8 cellular contexts compared by ENCODE assay signal in the genomic region with DNA sequence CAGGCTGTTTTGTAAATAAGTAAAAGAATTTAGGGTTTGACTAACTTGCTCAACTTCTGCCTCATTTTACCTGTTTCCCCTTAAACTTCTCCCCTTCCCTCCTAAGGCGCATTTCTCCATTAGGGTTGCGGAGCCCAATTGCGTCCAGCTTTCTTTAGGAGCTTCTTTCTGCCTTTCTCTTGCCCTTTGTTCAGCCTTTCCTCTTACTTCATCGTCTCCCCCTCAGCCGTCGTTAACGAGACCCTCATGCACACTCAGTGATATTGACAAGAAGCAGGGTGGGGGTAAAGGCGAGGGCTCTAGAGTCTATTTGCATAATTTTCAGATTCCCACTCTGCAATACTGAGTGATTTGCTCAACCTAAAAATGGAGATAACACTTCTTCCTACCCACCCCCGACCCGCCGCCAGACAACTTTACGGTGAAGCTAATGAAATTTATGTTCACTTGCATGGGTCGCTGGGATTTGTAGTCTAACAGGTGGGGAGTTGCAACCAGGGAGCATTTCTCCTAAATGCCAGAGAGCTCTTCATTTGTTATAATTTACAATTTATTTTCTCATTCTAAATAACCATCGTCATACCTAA. TPM values are rescaled to one million over a fixed set of nuclear protein-coding genes. Genes with fewer than 3 reads are reported as not detected.
DNase-seq lines count a peak whose midpoint lies in the region; ATAC-seq and TF ChIP-seq lines count a peak whose summit lies in the region.

No MANE protein-coding gene starts in this region.

- no peak for TF ChIP-seq RAD21 in Ishikawa (IDR thresholded peaks at IDR 0.05; ENCODE audit: low read depth)

- TF ChIP-seq EP300 in Ishikawa (IDR thresholded peaks at IDR 0.05; ENCODE audit: borderline replicate concordance): no peak

- H3K27ac Mint-ChIP-seq in natural killer cell treated with Interleukin-12 subunit alpha and Interleukin-12 subunit beta and Interleukin-15 and Interleukin-18, amount 100 ng/mL, for 72 hours: peak overlapping the region; percentile 88 to 97

- no peaks in the 10 kb centered on the region for H3K9me3 Mint-ChIP-seq in natural killer cell treated with Interleukin-12 subunit alpha and Interleukin-12 subunit beta and Interleukin-15 and Interleukin-18, amount 100 ng/mL, for 72 hours

- H4K20me1 ChIP-seq in BLaER1: no peaks in the 10 kb centered on the region

- peak overlapping the region; percentile 98 for H3K4me3 Mint-ChIP-seq in natural killer cell treated with Interleukin-12 subunit alpha and Interleukin-12 subunit beta and Interleukin-15 and Interleukin-18, amount 100 ng/mL, for 72 hours

- peaks cover 31% of the 10 kb centered on the region for H3K4me1 ChIP-seq in BLaER1

- peak overlapping the region; percentile 83 for H3K9ac ChIP-seq in BLaER1

- H3K27me3 ChIP-seq in BLaER1: no peaks in the 10 kb centered on the region

- peak; percentile 17 for DNase-seq in effector CD4-positive, alpha-beta T cell
- no peak for DNase-seq in natural killer cell treated with Interleukin-12 subunit alpha and Interleukin-12 subunit beta and Interleukin-15 and Interleukin-18, amount 100 ng/mL, for 72 hours (ENCODE audit: low spot score)
- no peak for DNase-seq in NCI-H2029 (lab: John Stamatoyannopoulos, UW)
- DNase-seq in NCI-H1930 (lab: John Stamatoyannopoulos, UW): no peak
- DNase-seq in iPS-NIHi7 (ENCODE audit: extremely low spot score): no peak

- no peaks in the 10 kb centered on the region for H3K36me3 ChIP-seq in BLaER1

- no peaks in the 10 kb centered on the region for H3K36me3 Mint-ChIP-seq in natural killer cell treated with Interleukin-12 subunit alpha and Interleukin-12 subunit beta and Interleukin-15 and Interleukin-18, amount 100 ng/mL, for 72 hours

- no peaks in the 10 kb centered on the region for H3K27me3 Mint-ChIP-seq in natural killer cell treated with Interleukin-12 subunit alpha and Interleukin-12 subunit beta and Interleukin-15 and Interleukin-18, amount 100 ng/mL, for 72 hours

- peak overlapping the region; percentile 87 for H3K27ac ChIP-seq in BLaER1

- H3K4me2 ChIP-seq in BLaER1: peak overlapping the region; percentile 90

- TF ChIP-seq CTCF in WI38 (IDR thresholded peaks at IDR 0.05; ENCODE audit: low read depth, low read length): no peak

- H3K4me1 Mint-ChIP-seq in natural killer cell treated with Interleukin-12 subunit alpha and Interleukin-12 subunit beta and Interleukin-15 and Interleukin-18, amount 100 ng/mL, for 72 hours (ENCODE audit: low read depth in 2 of 2): peaks cover 21 to 24% of the 10 kb centered on the region in 2 donors

- H3K9me3 ChIP-seq in BLaER1: no peaks in the 10 kb centered on the region

- no peak for ATAC-seq in natural killer cell treated with Interleukin-12 subunit alpha and Interleukin-12 subunit beta and Interleukin-15 and Interleukin-18, amount 100 ng/mL, for 72 hours

- H3K4me3 ChIP-seq in BLaER1 (peak overlapping the region; percentile 83), WI38 (ENCODE audit: low read depth, low read length) (peak overlapping the region; percentile 98)

TF ChIP-seq in Ishikawa, 13 proteins besides CTCF, POLR2A, EP300 and RAD21:
- TF ChIP-seq YY1 (IDR thresholded peaks at IDR 0.05; ENCODE audit: low read depth): peak; percentile 27; the same call in 1 of the 2 replicates
- no peak for TF ChIP-seq TEAD4 (IDR thresholded peaks at IDR 0.05)
TF ChIP-seq in Ishikawa: peak in this region for 1.

RNA-seq across cellular contexts. Expression of a gene that starts 1.3 kb away (rescaled TPM):
- 1 to 10 TPM; 3.9 to 4.2 TPM for total RNA-seq in natural killer cell treated with Interleukin-12 subunit alpha and Interleukin-12 subunit beta and Interleukin-15 and Interleukin-18, amount 100 ng/mL, for 72 hours
